In the genomic region with DNA sequence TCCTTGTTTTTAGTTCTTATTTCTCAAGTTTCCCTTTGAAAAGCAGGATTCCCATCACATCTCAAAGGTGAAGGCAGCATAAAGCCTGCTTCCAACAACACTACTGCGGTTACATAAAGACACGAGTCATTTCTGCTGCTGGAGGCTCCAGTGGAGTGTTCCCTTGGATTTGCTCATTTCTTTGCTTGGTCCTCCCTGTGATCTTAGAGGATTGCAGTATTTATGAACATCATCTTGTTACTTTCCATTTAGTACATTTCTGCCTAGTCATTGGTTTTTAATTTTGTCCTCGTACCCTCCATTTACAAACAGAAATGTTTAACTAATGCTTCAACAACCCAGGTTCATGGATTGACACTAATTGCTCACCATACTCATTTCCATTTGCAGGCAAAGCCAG, we compare ENCODE assay signal across 25 cellular contexts.
"Had no signal": no experiment of that assay in that cellular context is flagged by ENCODE, and none has a peak within 500 bp of the region (broad histone marks: within the 10 kb centered on the region; RNA-seq: fewer than 3 reads in every experiment).

No MANE protein-coding gene starts in this region.

- H3K27me3 Mint-ChIP-seq: activated naive CD8-positive, alpha-beta T cell had no signal

- H3K4me2 ChIP-seq: hepatocyte had no signal

- H3K36me3 Mint-ChIP-seq: activated naive CD8-positive, alpha-beta T cell; immature natural killer cell; WTC11 had no signal

- H3K79me2 ChIP-seq: hepatocyte had no signal

- H2AFZ ChIP-seq: hepatocyte had no signal

- ATAC-seq: activated T-cell treated with anti-CD3 and anti-CD28 coated beads, Interleukin-2, amount 50 U/mL, for 4 hours; left lung; naive thymus-derived CD4-positive, alpha-beta T cell; WTC11 had no signal

- H3K36me3 ChIP-seq: brain microvascular endothelial cell, left lung, upper lobe of left lung had no signal

- FAIRE-seq: frontal cortex had no signal

- H3K4me1 ChIP-seq: left lung, upper lobe of left lung had no signal

- H3K27ac Mint-ChIP-seq: activated naive CD8-positive, alpha-beta T cell; activated T-helper 2 cell treated with anti-CD3 and anti-CD28 coated beads, Interferon-gamma antibody, Interleukin-2, Interleukin-4, amounts not matched to agents 10 μg/mL and 5 μg/mL and 100 μg/mL, durations not matched to agents 14 hours and 24 hours and 36 hours; immature natural killer cell; naive thymus-derived CD4-positive, alpha-beta T cell; progenitor cell of endocrine pancreas; WTC11 had no signal

- H3K9me3 Mint-ChIP-seq: activated T-cell treated with anti-CD3 and anti-CD28 coated beads, Interleukin-2, amount 50 U/mL, for 4 hours; activated T-helper 2 cell treated with anti-CD3 and anti-CD28 coated beads, Interferon-gamma antibody, Interleukin-2, Interleukin-4, amounts not matched to agents 10 μg/mL and 5 μg/mL and 100 μg/mL, durations not matched to agents 14 hours and 24 hours and 36 hours; immature natural killer cell; naive thymus-derived CD4-positive, alpha-beta T cell had no signal

- H3K9me3 ChIP-seq: left lung, upper lobe of left lung had no signal

- H3K27ac ChIP-seq: brain microvascular endothelial cell, hepatocyte, left lung, upper lobe of left lung had no signal

- H3K4me3 ChIP-seq: hepatocyte, left lung, lung, upper lobe of left lung had no signal

- H3K4me1 Mint-ChIP-seq: immature natural killer cell, WTC11 had no signal

- H3K4me3 Mint-ChIP-seq: activated naive CD8-positive, alpha-beta T cell; activated T-cell treated with anti-CD3 and anti-CD28 coated beads, Interleukin-2, amount 50 U/mL, for 4 hours; immature natural killer cell; naive thymus-derived CD4-positive, alpha-beta T cell; WTC11 had no signal

- DNase-seq: activated CD4-positive, alpha-beta T cell treated with anti-CD3 and anti-CD28 coated beads, Interleukin-2, amount 50 U/mL, for 48 hours; activated CD8-positive, alpha-beta memory T cell treated with anti-CD3 and anti-CD28 coated beads, Interleukin-2, amount 50 U/mL, for 48 hours; activated naive CD4-positive, alpha-beta T cell; activated T-cell treated with anti-CD3 and anti-CD28 coated beads, Interleukin-2, amount 50 U/mL, for 4 hours; brain microvascular endothelial cell; central memory CD4-positive, alpha-beta T cell; dermis blood vessel endothelial cell; effector CD8-positive, alpha-beta T cell; erythroblast; glutamatergic neuron; immature natural killer cell; left lung; naive thymus-derived CD4-positive, alpha-beta T cell; retina; stimulated activated CD4-positive, alpha-beta T cell treated with anti-CD3 and anti-CD28 coated beads, Interleukin-4, amount 100 ng/mL, for 24 hours; stimulated activated naive CD4-positive, alpha-beta T cell treated with Interleukin-2 at 50 U/mL for 16 hours; T-helper 1 cell; upper lobe of left lung had no signal

- H3K27me3 ChIP-seq: brain microvascular endothelial cell, hepatocyte, left lung, upper lobe of left lung had no signal
